ENCODE assay signal across 14 cellular contexts in the genomic region with DNA sequence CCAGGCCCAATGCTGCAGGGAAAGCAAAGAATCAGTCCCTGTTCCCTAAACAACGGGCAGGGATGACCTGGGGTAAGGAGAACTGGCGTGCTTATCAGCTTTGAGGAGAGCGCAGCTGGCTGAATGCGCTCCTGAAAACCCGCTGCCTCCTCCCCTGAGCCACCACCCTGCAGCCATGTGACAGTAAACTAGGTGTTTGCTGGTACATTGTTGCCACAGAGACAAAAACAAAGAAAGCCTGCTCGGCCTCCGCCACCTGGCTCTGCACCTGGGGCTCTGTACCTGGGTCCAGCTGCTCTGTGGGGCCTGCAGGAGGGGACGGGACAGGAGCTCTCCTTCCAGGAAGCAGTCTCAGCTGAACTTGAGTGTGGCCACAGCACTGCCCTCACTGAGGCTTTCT. TPM values are rescaled to one million over a fixed set of nuclear protein-coding genes. Genes with fewer than 3 reads are reported as not detected.
DNase-seq lines count a peak whose midpoint lies in the region; ATAC-seq lines count a peak whose summit lies in the region.
"Had no signal": no experiment of that assay in that cellular context is flagged by ENCODE, and none has a peak within 500 bp of the region (broad histone marks: within the 10 kb centered on the region; RNA-seq: fewer than 3 reads in every experiment).

No MANE protein-coding gene starts in this region.

- H3K4me3 Mint-ChIP-seq in immature natural killer cell = no peak overlapping the region
- H3K4me3 Mint-ChIP-seq: memory B cell; stimulated activated naive CD8-positive, alpha-beta T cell treated with anti-CD3 and anti-CD28 coated beads, Interleukin-15, Interleukin-2, amounts not matched to agents 100 ng/mL and 50 ng/mL, for 24 hours had no signal

- H3K4me1 Mint-ChIP-seq in immature natural killer cell = no peaks in the 10 kb centered on the region
- H3K4me1 Mint-ChIP-seq: memory B cell had no signal

- peak; percentile 68 for ATAC-seq in left ventricle myocardium superior
- ATAC-seq in GM18870 (IDR thresholded peaks at IDR 0.05; ENCODE audit: unreplicated experiment) = no peak
- no peak for ATAC-seq in esophagus mucosa

- H3K36me3 Mint-ChIP-seq in immature natural killer cell = no peaks in the 10 kb centered on the region

- H3K27me3 Mint-ChIP-seq in immature natural killer cell (ENCODE audit: low read depth in 3 of 3) = peaks cover 0 to 5% (median 0%) of the 10 kb centered on the region in 3 donors
- H3K27me3 Mint-ChIP-seq: stimulated activated naive CD8-positive, alpha-beta T cell treated with anti-CD3 and anti-CD28 coated beads, Interleukin-15, Interleukin-2, amounts not matched to agents 100 ng/mL and 50 ng/mL, for 24 hours had no signal

- H3K27ac Mint-ChIP-seq in immature natural killer cell = no peak overlapping the region
- H3K27ac Mint-ChIP-seq: memory B cell; stimulated activated naive CD8-positive, alpha-beta T cell treated with anti-CD3 and anti-CD28 coated beads, Interleukin-15, Interleukin-2, amounts not matched to agents 100 ng/mL and 50 ng/mL, for 24 hours had no signal

- DNase-seq in left ventricle myocardium superior = no peak
- DNase-seq in cardiac septum (ENCODE audit: low spot score) = no peak
- DNase-seq in NCI-H748 (lab: John Stamatoyannopoulos, UW; ENCODE audit: unreplicated experiment) = peak; percentile 98
- peak; percentile 54 for DNase-seq in iPS-NIHi11 (ENCODE audit: low spot score)
- no peak for DNase-seq in activated CD4-positive, alpha-beta T cell treated with anti-CD3 and anti-CD28 coated beads for 1 hour
- no peak for DNase-seq in immature natural killer cell
- DNase-seq: dermis blood vessel endothelial cell, DND-41, posterior cingulate gyrus, T-helper 2 cell had no signal

- H3K9me3 Mint-ChIP-seq in immature natural killer cell = no peaks in the 10 kb centered on the region
- H3K9me3 Mint-ChIP-seq: stimulated activated naive CD8-positive, alpha-beta T cell treated with anti-CD3 and anti-CD28 coated beads, Interleukin-15, Interleukin-2, amounts not matched to agents 100 ng/mL and 50 ng/mL, for 24 hours had no signal

- intact Hi-C loops in left ventricle myocardium superior (cut with micrococcal nuclease) (no loop called here), cardiac septum (cut with DNase I) (no loop called here)

RNA-seq across cellular contexts. Expression of a gene that starts 21.8 kb away (rescaled TPM):
- 49.5 TPM for total RNA-seq in left ventricle myocardium superior
- total RNA-seq in cardiac septum = 38.9 TPM
- under 1 TPM in 1 of 3 donors, not detected in 2; 0.82 TPM for polyA plus RNA-seq in immature natural killer cell
- 9.7 TPM for total RNA-seq in esophagus mucosa

Comparison
In these comparisons a context has a peak if more than half of its experiments do, and no peak if none do; other contexts are left out.
1. DNase-seq: peak in NCI-H748 (single experiment) and iPS-NIHi11 (single experiment); none in left ventricle myocardium superior (single experiment), cardiac septum (single experiment), activated CD4-positive, alpha-beta T cell treated with anti-CD3 and anti-CD28 coated beads for 1 hour (single experiment) and immature natural killer cell (0 of 3).